Comparison of ENCODE assay signal across 26 cellular contexts in the genomic region with DNA sequence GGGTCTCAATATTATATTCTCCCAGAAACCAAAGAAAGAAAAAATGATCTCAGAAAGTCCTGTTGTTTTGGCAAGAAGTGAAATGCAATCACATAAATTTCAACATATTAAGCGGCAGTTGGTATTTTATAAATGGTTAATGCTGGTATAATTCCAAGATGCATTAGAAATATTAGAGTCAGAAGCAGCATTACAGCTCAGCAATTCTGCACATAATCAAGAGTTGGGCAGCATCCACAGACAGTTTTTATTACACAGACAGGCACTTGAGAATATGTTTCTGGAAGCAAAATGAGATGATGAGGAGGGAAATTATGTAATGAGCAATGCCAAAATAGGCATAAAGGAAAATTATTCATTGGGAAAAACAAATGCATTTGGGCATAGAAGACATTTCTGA.
"Had no signal": no experiment of that assay in that cellular context is flagged by ENCODE, and none has a peak within 500 bp of the region (broad histone marks: within the 10 kb centered on the region; RNA-seq: fewer than 3 reads in every experiment).

No MANE protein-coding gene starts in this region.

- ATAC-seq: left colon; left lung; lower lobe of right lung; naive thymus-derived CD8-positive, alpha-beta T cell; pancreas; right cardiac atrium; sciatic nerve; stimulated activated memory B cell treated with anti-CD40 and anti-IgM and Interleukin-4, amounts not matched to agents 10 μg/mL and 1 μg/mL and 100 μg/mL, for 72 hours; stimulated activated naive CD8-positive, alpha-beta T cell treated with anti-CD3 and anti-CD28 coated beads, Interleukin-15, amount 100 ng/mL, for 72 hours had no signal

- DNase-seq: hypothalamus; immature natural killer cell; kidney; left colon; left lung; lower lobe of right lung; mammary epithelial cell; mesenchymal stem cell; naive thymus-derived CD8-positive, alpha-beta T cell; nucleus accumbens; pancreas; posterior cingulate gyrus; retina; right cardiac atrium; small intestine; spleen; stimulated activated CD4-positive, alpha-beta T cell treated with anti-CD3 and anti-CD28 coated beads, Interleukin-4, amount 100 ng/mL, for 24 hours; stimulated activated CD8-positive, alpha-beta memory T cell treated with anti-CD3 and anti-CD28 coated beads, Interleukin-4, amount 100 ng/mL, for 48 hours; stimulated activated naive CD4-positive, alpha-beta T cell treated with Interleukin-2 at 50 U/mL for 16 hours; stimulated activated naive CD8-positive, alpha-beta T cell treated with anti-CD3 and anti-CD28 coated beads, Interleukin-15, amount 100 ng/mL, for 72 hours; testis; thyroid gland; transverse colon; upper lobe of left lung had no signal
